31 cellular contexts compared by ENCODE assay signal in the genomic region with DNA sequence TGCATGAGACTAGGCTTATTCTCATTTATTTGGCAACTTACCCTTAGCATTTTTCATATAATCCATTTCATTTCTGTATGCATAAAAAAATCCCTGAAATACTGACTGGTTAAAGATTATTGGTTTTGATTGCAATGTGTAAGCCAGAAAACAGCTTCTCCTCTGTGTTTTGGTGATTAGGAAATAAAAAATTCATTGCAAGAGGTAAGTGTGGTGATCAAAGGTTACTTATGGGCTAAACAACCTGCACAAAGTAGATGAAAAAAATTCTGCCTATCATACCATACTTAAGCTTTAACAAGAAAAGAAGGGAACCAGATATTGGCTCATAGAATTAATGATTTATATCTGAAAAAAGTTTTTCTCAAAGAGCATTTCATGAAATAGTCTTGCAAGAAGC.
"Had no signal": no experiment of that assay in that cellular context is flagged by ENCODE, and none has a peak within 500 bp of the region (broad histone marks: within the 10 kb centered on the region; RNA-seq: fewer than 3 reads in every experiment).

No MANE protein-coding gene starts in this region.

- H3K27ac Mint-ChIP-seq: activated CD4-positive, alpha-beta memory T cell treated with anti-CD3 and anti-CD28 coated beads for 36 hours; activated CD4-positive, alpha-beta T cell treated with anti-CD3 and anti-CD28 coated beads for 36 hours; activated CD4-positive, alpha-beta T cell treated with anti-CD3 and anti-CD28 coated beads, Interleukin-2, amount 10 ng/mL, durations not matched to agents 24 days and 14 days; activated CD8-positive, alpha-beta memory T cell treated with anti-CD3 and anti-CD28 coated beads, Interleukin-2, amount 10 ng/mL, durations not matched to agents 7 days and 5 days; activated CD8-positive, alpha-beta T cell treated with anti-CD3 and anti-CD28 coated beads, Interleukin-2, amount 10 ng/mL, durations not matched to agents 7 days and 5 days; activated naive CD4-positive, alpha-beta T cell treated with anti-CD3 and anti-CD28 coated beads, Interleukin-2, amount 10 ng/mL, durations not matched to agents 7 days and 5 days; activated naive CD4-positive, alpha-beta T cell treated with anti-CD3 and anti-CD28 coated beads, Interleukin-2, amount 50 U/mL, for 72 hours; activated naive CD8-positive, alpha-beta T cell treated with anti-CD3 and anti-CD28 coated beads, Interleukin-2, amount 10 ng/mL, durations not matched to agents 7 days and 5 days; activated T-helper 1 cell treated with anti-CD3 and anti-CD28 coated beads, Interleukin-12 subunit alpha, Interleukin-12 subunit beta, Interleukin-2, Interleukin-4 antibody, amounts not matched to agents 30 ng/mL and 10 ng/mL and 1 ng/mL, durations not matched to agents 14 hours and 24 hours and 36 hours had no signal

- FAIRE-seq: endometrium, endothelial cell of umbilical vein had no signal

- H3K27ac ChIP-seq: ascending aorta, breast epithelium, colonic mucosa, epithelial cell of prostate, esophagus squamous epithelium, gastroesophageal sphincter had no signal

- ATAC-seq: activated CD4-positive, alpha-beta T cell treated with anti-CD3 and anti-CD28 coated beads for 36 hours; activated CD8-positive, alpha-beta memory T cell treated with anti-CD3 and anti-CD28 coated beads, Interleukin-2, amount 10 ng/mL, durations not matched to agents 7 days and 5 days; activated CD8-positive, alpha-beta T cell treated with anti-CD3 and anti-CD28 coated beads, Interleukin-2, amount 10 ng/mL, durations not matched to agents 7 days and 5 days; activated naive CD4-positive, alpha-beta T cell treated with anti-CD3 and anti-CD28 coated beads, Interleukin-2, amount 50 U/mL, for 72 hours; gastroesophageal sphincter had no signal

- H3K27me3 Mint-ChIP-seq: activated CD4-positive, alpha-beta memory T cell treated with anti-CD3 and anti-CD28 coated beads for 36 hours; activated CD4-positive, alpha-beta T cell treated with anti-CD3 and anti-CD28 coated beads for 36 hours; activated CD4-positive, alpha-beta T cell treated with anti-CD3 and anti-CD28 coated beads, Interleukin-2, amount 10 ng/mL, durations not matched to agents 24 days and 14 days; activated CD8-positive, alpha-beta memory T cell treated with anti-CD3 and anti-CD28 coated beads, Interleukin-2, amount 10 ng/mL, durations not matched to agents 7 days and 5 days; activated naive CD4-positive, alpha-beta T cell treated with anti-CD3 and anti-CD28 coated beads, Interleukin-2, amount 10 ng/mL, durations not matched to agents 7 days and 5 days; activated naive CD8-positive, alpha-beta T cell treated with anti-CD3 and anti-CD28 coated beads, Interleukin-2, amount 10 ng/mL, durations not matched to agents 7 days and 5 days; brain had no signal

- H3K36me3 ChIP-seq: ascending aorta, breast epithelium, cardiac muscle cell, colonic mucosa had no signal

- H3K4me3 ChIP-seq: ascending aorta, breast epithelium, cardiac muscle cell, colonic mucosa, esophagus squamous epithelium, gastroesophageal sphincter had no signal

- H3K9me3 ChIP-seq: colonic mucosa, esophagus squamous epithelium had no signal

- H3K4me3 Mint-ChIP-seq: activated CD4-positive, alpha-beta memory T cell treated with anti-CD3 and anti-CD28 coated beads for 36 hours; activated CD4-positive, alpha-beta T cell treated with anti-CD3 and anti-CD28 coated beads for 36 hours; activated CD4-positive, alpha-beta T cell treated with anti-CD3 and anti-CD28 coated beads, Interleukin-2, amount 10 ng/mL, durations not matched to agents 24 days and 14 days; activated CD8-positive, alpha-beta memory T cell treated with anti-CD3 and anti-CD28 coated beads, Interleukin-2, amount 10 ng/mL, durations not matched to agents 7 days and 5 days; activated CD8-positive, alpha-beta T cell treated with anti-CD3 and anti-CD28 coated beads, Interleukin-2, amount 10 ng/mL, durations not matched to agents 7 days and 5 days; activated naive CD4-positive, alpha-beta T cell treated with anti-CD3 and anti-CD28 coated beads, Interleukin-2, amount 10 ng/mL, durations not matched to agents 7 days and 5 days; activated naive CD8-positive, alpha-beta T cell treated with anti-CD3 and anti-CD28 coated beads, Interleukin-2, amount 10 ng/mL, durations not matched to agents 7 days and 5 days; activated T-helper 1 cell treated with anti-CD3 and anti-CD28 coated beads, Interleukin-12 subunit alpha, Interleukin-12 subunit beta, Interleukin-2, Interleukin-4 antibody, amounts not matched to agents 30 ng/mL and 10 ng/mL and 1 ng/mL, durations not matched to agents 14 hours and 24 hours and 36 hours had no signal

- H3K27me3 ChIP-seq: ascending aorta, breast epithelium, cardiac muscle cell, colonic mucosa, esophagus squamous epithelium, gastroesophageal sphincter had no signal

- DNase-seq: activated CD4-positive, alpha-beta memory T cell treated with anti-CD3 and anti-CD28 coated beads for 36 hours; activated CD4-positive, alpha-beta T cell treated with anti-CD3 and anti-CD28 coated beads for 36 hours; activated CD4-positive, alpha-beta T cell treated with anti-CD3 and anti-CD28 coated beads, Interleukin-2, amount 10 ng/mL, durations not matched to agents 24 days and 14 days; activated CD4-positive, CD25-positive, alpha-beta regulatory T cell; activated CD4-positive, CD25-positive, alpha-beta regulatory T cell treated with anti-CD3 and anti-CD28 coated beads, Interleukin-2, amount 50 U/mL, for 72 hours; activated CD8-positive, alpha-beta memory T cell treated with anti-CD3 and anti-CD28 coated beads, Interleukin-2, amount 10 ng/mL, durations not matched to agents 7 days and 5 days; activated CD8-positive, alpha-beta memory T cell treated with anti-CD3 and anti-CD28 coated beads, Interleukin-2, amount 50 U/mL, for 4 hours; activated CD8-positive, alpha-beta T cell treated with anti-CD3 and anti-CD28 coated beads, Interleukin-2, amount 10 ng/mL, durations not matched to agents 7 days and 5 days; activated gamma-delta T cell; activated naive CD4-positive, alpha-beta T cell; activated naive CD4-positive, alpha-beta T cell treated with anti-CD3 and anti-CD28 coated beads, Interleukin-2, amount 10 ng/mL, durations not matched to agents 7 days and 5 days; activated naive CD8-positive, alpha-beta T cell treated with anti-CD3 and anti-CD28 coated beads, Interleukin-2, amount 10 ng/mL, durations not matched to agents 7 days and 5 days; activated T-cell treated with anti-CD3 and anti-CD28 coated beads, Interleukin-2, amount 50 U/mL, for 1 hour; activated T-cell treated with anti-CD3 and anti-CD28 coated beads, Interleukin-2, amount 50 U/mL, for 48 hours; central memory CD4-positive, alpha-beta T cell; cerebellar nuclear complex; colonic mucosa; effector CD8-positive, alpha-beta T cell; esophagus squamous epithelium; foreskin melanocyte; T-helper 2 cell had no signal

- H3K9me3 Mint-ChIP-seq: activated CD4-positive, alpha-beta memory T cell treated with anti-CD3 and anti-CD28 coated beads for 36 hours; activated naive CD4-positive, alpha-beta T cell treated with anti-CD3 and anti-CD28 coated beads, Interleukin-2, amount 10 ng/mL, durations not matched to agents 7 days and 5 days; activated naive CD4-positive, alpha-beta T cell treated with anti-CD3 and anti-CD28 coated beads, Interleukin-2, amount 50 U/mL, for 72 hours; activated T-helper 1 cell treated with anti-CD3 and anti-CD28 coated beads, Interleukin-12 subunit alpha, Interleukin-12 subunit beta, Interleukin-2, Interleukin-4 antibody, amounts not matched to agents 30 ng/mL and 10 ng/mL and 1 ng/mL, durations not matched to agents 14 hours and 24 hours and 36 hours had no signal

- H3K4me1 Mint-ChIP-seq: activated CD4-positive, alpha-beta T cell treated with anti-CD3 and anti-CD28 coated beads for 36 hours; activated naive CD4-positive, alpha-beta T cell treated with anti-CD3 and anti-CD28 coated beads, Interleukin-2, amount 10 ng/mL, durations not matched to agents 7 days and 5 days; activated naive CD8-positive, alpha-beta T cell treated with anti-CD3 and anti-CD28 coated beads, Interleukin-2, amount 10 ng/mL, durations not matched to agents 7 days and 5 days had no signal

- H3K4me1 ChIP-seq: ascending aorta, breast epithelium, colonic mucosa, esophagus squamous epithelium, gastroesophageal sphincter had no signal
